In the genomic region with DNA sequence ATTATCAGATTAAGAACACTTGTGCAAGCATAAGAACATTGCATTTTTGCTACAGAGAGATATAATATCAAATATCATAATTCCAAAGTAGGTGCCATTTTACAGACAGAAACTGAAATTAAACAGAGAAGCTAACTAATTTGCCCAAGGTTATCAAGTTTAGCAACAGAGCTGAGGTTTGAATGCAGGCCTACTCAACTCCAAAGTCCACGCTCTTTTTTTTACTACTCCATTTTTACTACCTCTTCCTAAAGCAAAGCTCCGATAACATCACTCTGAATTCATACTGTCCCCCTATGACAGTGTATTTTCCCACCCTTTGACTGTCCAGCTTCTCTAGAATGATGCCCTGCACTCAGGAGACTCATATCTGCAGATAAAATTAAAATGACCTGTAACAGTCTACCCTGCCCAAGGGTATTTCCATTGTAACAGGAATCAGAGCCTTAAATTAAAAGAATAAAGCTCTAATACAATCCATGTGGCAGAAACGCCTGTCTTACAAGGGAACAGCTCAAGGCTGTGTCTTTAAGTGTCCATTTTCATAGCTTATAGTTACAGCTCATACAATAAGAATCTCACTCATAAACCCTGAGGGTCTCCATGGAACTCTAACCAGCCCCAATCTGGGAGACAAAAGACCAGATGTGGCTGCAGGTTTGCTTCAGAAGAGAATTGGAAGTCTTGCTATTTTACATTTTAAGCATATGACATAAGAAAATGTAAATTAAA, we compare ENCODE assay signal across 13 cellular contexts.
"Had no signal": no experiment of that assay in that cellular context is flagged by ENCODE, and none has a peak within 500 bp of the region (broad histone marks: within the 10 kb centered on the region; RNA-seq: fewer than 3 reads in every experiment).

No MANE protein-coding gene starts in this region.

- FAIRE-seq: urothelium cell line had no signal

- H3K9me3 ChIP-seq: esophagus squamous epithelium, lower lobe of right lung, tibial nerve had no signal

- H3K27me3 ChIP-seq: cardiac muscle cell, esophagus squamous epithelium, tibial nerve had no signal

- H3K4me1 ChIP-seq: esophagus squamous epithelium had no signal

- ATAC-seq: activated naive CD4-positive, alpha-beta T cell treated with anti-CD3 and anti-CD28 coated beads, Interleukin-2, amount 50 U/mL, for 72 hours; lower lobe of right lung; natural killer cell treated with Interleukin-12 subunit alpha and Interleukin-12 subunit beta and Interleukin-15 and Interleukin-18, amount 100 ng/mL, for 72 hours; stimulated activated naive CD8-positive, alpha-beta T cell treated with anti-CD3 and anti-CD28 coated beads, Interleukin-15, Interleukin-2, amounts not matched to agents 100 U/mL and 50 U/mL, for 24 hours had no signal

- H3K27ac ChIP-seq: cardiac muscle cell, esophagus squamous epithelium, lower lobe of right lung had no signal

- H3K4me3 ChIP-seq: cardiac muscle cell, esophagus squamous epithelium, lower lobe of right lung, tibial nerve had no signal

- DNase-seq: activated CD4-positive, alpha-beta T cell treated with anti-CD3 and anti-CD28 coated beads, Interleukin-2, amount 50 U/mL, for 48 hours; activated gamma-delta T cell treated with Interleukin-2 at 50 U/mL for 16 hours; activated T-cell treated with anti-CD3 and anti-CD28 coated beads for 4 hours; dermis blood vessel endothelial cell; effector memory CD4-positive, alpha-beta T cell; esophagus squamous epithelium; lower lobe of right lung; stimulated activated naive CD8-positive, alpha-beta T cell treated with anti-CD3 and anti-CD28 coated beads, Interleukin-15, Interleukin-2, amounts not matched to agents 100 U/mL and 50 U/mL, for 24 hours had no signal
